ENCODE assay signal across 3 cellular contexts in genomic region chr13:74320282-74320681, GRCh38.
TF ChIP-seq lines count a peak whose summit lies in the region.

No MANE protein-coding gene starts in this region.

TF ChIP-seq in HepG2, 621 proteins besides CTCF, POLR2A, EP300 and RAD21:
- TF ChIP-seq MAFK (conservative IDR thresholded peaks at IDR 0.05 in 1 of 2, IDR thresholded peaks at IDR 0.05 in 1 of 2; ENCODE audit: low read length in 2 of 2) (peak; percentile 92 to 97), XRCC5 (optimal IDR thresholded peaks at IDR 0.05; ENCODE audit: low read length) (no peak), MAFF (IDR thresholded peaks at IDR 0.05; ENCODE audit: low read depth, low read length) (peak; percentile 95), PHF5A (CRISPR knock-in tag; IDR thresholded peaks at IDR 0.05; ENCODE audit: low read depth, unreplicated experiment) (no peak), NFE2L2 (IDR thresholded peaks at IDR 0.05; ENCODE audit: low read length) (peak; percentile 83)

TF ChIP-seq in WTC11, 78 proteins besides CTCF, POLR2A, EP300 and RAD21:
- TF ChIP-seq ESRRA (CRISPR knock-in tag; IDR thresholded peaks at IDR 0.05; ENCODE audit: borderline replicate concordance) (no peak), IRF2 (CRISPR knock-in tag; IDR thresholded peaks at IDR 0.05; ENCODE audit: borderline replicate concordance, low read depth) (no peak), FOXK1 (CRISPR knock-in tag; IDR thresholded peaks at IDR 0.05) (no peak), TEAD4 (CRISPR knock-in tag; IDR thresholded peaks at IDR 0.05) (no peak), RORB (CRISPR knock-in tag; IDR thresholded peaks at IDR 0.05) (no peak), ZBTB21 (CRISPR knock-in tag; IDR thresholded peaks at IDR 0.05; ENCODE audit: borderline replicate concordance) (no peak), SMAD3 (CRISPR knock-in tag; IDR thresholded peaks at IDR 0.05; ENCODE audit: borderline replicate concordance) (no peak), CREB1 (CRISPR knock-in tag; IDR thresholded peaks at IDR 0.05) (no peak), NFYB (CRISPR knock-in tag; conservative IDR thresholded peaks at IDR 0.05; ENCODE audit: low read depth) (no peak), HMGXB4 (CRISPR knock-in tag; IDR thresholded peaks at IDR 0.05) (no peak), TP53 (CRISPR knock-in tag; IDR thresholded peaks at IDR 0.05) (no peak), AFF4 (CRISPR knock-in tag; IDR thresholded peaks at IDR 0.05; ENCODE audit: borderline replicate concordance) (no peak), PREB (CRISPR knock-in tag; IDR thresholded peaks at IDR 0.05; ENCODE audit: borderline replicate concordance) (no peak), CBFB (CRISPR knock-in tag; IDR thresholded peaks at IDR 0.05; ENCODE audit: low read depth) (no peak)
- TF ChIP-seq, protein P1, sequence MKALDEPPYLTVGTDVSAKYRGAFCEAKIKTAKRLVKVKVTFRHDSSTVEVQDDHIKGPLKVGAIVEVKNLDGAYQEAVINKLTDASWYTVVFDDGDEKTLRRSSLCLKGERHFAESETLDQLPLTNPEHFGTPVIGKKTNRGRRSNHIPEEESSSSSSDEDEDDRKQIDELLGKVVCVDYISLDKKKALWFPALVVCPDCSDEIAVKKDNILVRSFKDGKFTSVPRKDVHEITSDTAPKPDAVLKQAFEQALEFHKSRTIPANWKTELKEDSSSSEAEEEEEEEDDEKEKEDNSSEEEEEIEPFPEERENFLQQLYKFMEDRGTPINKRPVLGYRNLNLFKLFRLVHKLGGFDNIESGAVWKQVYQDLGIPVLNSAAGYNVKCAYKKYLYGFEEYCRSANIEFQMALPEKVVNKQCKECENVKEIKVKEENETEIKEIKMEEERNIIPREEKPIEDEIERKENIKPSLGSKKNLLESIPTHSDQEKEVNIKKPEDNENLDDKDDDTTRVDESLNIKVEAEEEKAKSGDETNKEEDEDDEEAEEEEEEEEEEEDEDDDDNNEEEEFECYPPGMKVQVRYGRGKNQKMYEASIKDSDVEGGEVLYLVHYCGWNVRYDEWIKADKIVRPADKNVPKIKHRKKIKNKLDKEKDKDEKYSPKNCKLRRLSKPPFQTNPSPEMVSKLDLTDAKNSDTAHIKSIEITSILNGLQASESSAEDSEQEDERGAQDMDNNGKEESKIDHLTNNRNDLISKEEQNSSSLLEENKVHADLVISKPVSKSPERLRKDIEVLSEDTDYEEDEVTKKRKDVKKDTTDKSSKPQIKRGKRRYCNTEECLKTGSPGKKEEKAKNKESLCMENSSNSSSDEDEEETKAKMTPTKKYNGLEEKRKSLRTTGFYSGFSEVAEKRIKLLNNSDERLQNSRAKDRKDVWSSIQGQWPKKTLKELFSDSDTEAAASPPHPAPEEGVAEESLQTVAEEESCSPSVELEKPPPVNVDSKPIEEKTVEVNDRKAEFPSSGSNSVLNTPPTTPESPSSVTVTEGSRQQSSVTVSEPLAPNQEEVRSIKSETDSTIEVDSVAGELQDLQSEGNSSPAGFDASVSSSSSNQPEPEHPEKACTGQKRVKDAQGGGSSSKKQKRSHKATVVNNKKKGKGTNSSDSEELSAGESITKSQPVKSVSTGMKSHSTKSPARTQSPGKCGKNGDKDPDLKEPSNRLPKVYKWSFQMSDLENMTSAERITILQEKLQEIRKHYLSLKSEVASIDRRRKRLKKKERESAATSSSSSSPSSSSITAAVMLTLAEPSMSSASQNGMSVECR (CRISPR knock-in tag; IDR thresholded peaks at IDR 0.05; ENCODE audit: borderline replicate concordance) = no peak

TF ChIP-seq in H1, 55 proteins besides CTCF, POLR2A, EP300 and RAD21:
- TF ChIP-seq MAFK (IDR thresholded peaks at IDR 0.05; ENCODE audit: low read depth, low read length) (peak; percentile 89), FOSL1 (IDR thresholded peaks at IDR 0.05; ENCODE audit: insufficient read depth, low read depth, low read length) (no peak), BACH1 (IDR thresholded peaks at IDR 0.05; ENCODE audit: low read length) (peak; percentile 63), KDM4A (IDR thresholded peaks at IDR 0.05; ENCODE audit: low read depth, low read length, severe bottlenecking) (no peak)
- TF ChIP-seq, protein P2, sequence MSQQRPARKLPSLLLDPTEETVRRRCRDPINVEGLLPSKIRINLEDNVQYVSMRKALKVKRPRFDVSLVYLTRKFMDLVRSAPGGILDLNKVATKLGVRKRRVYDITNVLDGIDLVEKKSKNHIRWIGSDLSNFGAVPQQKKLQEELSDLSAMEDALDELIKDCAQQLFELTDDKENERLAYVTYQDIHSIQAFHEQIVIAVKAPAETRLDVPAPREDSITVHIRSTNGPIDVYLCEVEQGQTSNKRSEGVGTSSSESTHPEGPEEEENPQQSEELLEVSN (IDR thresholded peaks at IDR 0.05) = no peak
